9 cellular contexts compared by ENCODE assay signal in genomic region chr20:55641497-55641896, GRCh38.
"Had no signal": no experiment of that assay in that cellular context is flagged by ENCODE, and none has a peak within 500 bp of the region (broad histone marks: within the 10 kb centered on the region; RNA-seq: fewer than 3 reads in every experiment).

No MANE protein-coding gene starts in this region.

- H3K36me3 ChIP-seq: HAP-1 had no signal

- H3K27ac ChIP-seq: HL-60 had no signal

- H3K4me1 ChIP-seq: HAP-1 had no signal

- H3K4me3 ChIP-seq: GM23338, HAP-1, K562 had no signal

- ATAC-seq: GM23338, HCT116, HepG2, K562 had no signal

- DNase-seq: H7, HFFc6, KG1 had no signal

- H3K9me3 ChIP-seq: HAP-1 had no signal

- H2AFZ ChIP-seq: GM23338 had no signal

- H3K4me2 ChIP-seq: GM23338 had no signal
